Comparison of ENCODE assay signal across 25 cellular contexts in the genomic region with DNA sequence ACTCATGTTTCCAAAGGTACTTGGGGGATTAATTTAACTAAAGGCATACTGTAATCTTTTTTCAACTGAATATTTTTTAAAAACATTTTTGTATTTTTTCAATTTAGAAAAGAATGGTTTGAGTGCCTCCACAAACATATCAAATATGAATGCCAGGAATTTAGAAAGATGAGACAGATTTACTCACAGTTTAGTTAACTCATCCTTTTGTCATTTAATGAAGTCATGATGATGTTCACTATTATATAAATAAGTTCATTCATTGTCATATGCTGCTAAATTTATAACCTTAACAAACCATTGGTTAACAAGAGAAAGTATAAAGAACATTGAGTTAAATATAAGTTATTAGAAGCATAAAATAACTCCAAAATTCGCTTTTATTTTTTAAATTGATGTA. TPM values are rescaled to one million over a fixed set of nuclear protein-coding genes. Genes with fewer than 3 reads are reported as not detected.
DNase-seq lines count a peak whose midpoint lies in the region; ATAC-seq, FAIRE-seq and TF ChIP-seq lines count a peak whose summit lies in the region.
"Had no signal": no experiment of that assay in that cellular context is flagged by ENCODE, and none has a peak within 500 bp of the region (broad histone marks: within the 10 kb centered on the region; RNA-seq: fewer than 3 reads in every experiment).

No MANE protein-coding gene starts in this region.

- CTCF ChIA-PET in SK-N-SH (lab: Yijun Ruan, JAX) = no interaction called here

- H3K9me3 ChIP-seq in SK-N-SH = no peaks in the 10 kb centered on the region
- H3K9me3 ChIP-seq in right cardiac atrium (ENCODE audit: control insufficient read depth, low read length) = no peaks in the 10 kb centered on the region
- H3K9me3 ChIP-seq: SJCRH30 had no signal

- no peak overlapping the region for H3K27ac ChIP-seq in SK-N-SH (ENCODE audit: low read depth in 2 of 2, low read length in 1 of 2)
- H3K27ac ChIP-seq in right cardiac atrium (ENCODE audit: low read length) = no peak overlapping the region
- H3K27ac ChIP-seq: 22Rv1, SJCRH30 had no signal

- TF ChIP-seq CTCF in SK-N-SH (IDR thresholded peaks at IDR 0.05) = no peak

- H3K9ac ChIP-seq in SK-N-SH = no peak overlapping the region

- H3K79me2 ChIP-seq in SK-N-SH (ENCODE audit: insufficient read depth) = no peaks in the 10 kb centered on the region

- no peak for ATAC-seq in right cardiac atrium
- ATAC-seq: CD8-positive, alpha-beta T cell; Panc1 had no signal

- no peaks in the 10 kb centered on the region for H3K36me3 ChIP-seq in SK-N-SH (replicated peaks in 1 of 2; ENCODE audit: control insufficient read depth in 1 of 2, insufficient read depth in 2 of 2, low read length in 1 of 2)

- no peak overlapping the region for H3K4me3 ChIP-seq in SK-N-SH (ENCODE audit: low read depth in 2 of 2, low read length in 1 of 2)
- H3K4me3 ChIP-seq in right cardiac atrium (ENCODE audit: low read length) = no peak overlapping the region
- H3K4me3 ChIP-seq: SJCRH30 had no signal

- POLR2A ChIA-PET in SK-N-SH (lab: Yijun Ruan, JAX) = no interaction called here

- TF ChIP-seq EP300 in SK-N-SH (IDR thresholded peaks at IDR 0.05; ENCODE audit: borderline replicate concordance in 1 of 2, low read depth in 1 of 2, low read length in 1 of 2) = no peak; a peak in 1 of 4 replicates

- intact Hi-C loops in right cardiac atrium (cut with DNase I) = no loop called here

- FAIRE-seq in A204.1 (lab: Jason Lieb, UNC) = peak; percentile 37
- FAIRE-seq: H1, HTR-8/SVneo had no signal

- DNase-seq in HCEC 1CT = peak; percentile 76
- DNase-seq in SK-N-SH = no peak
- peak; percentile 51 for DNase-seq in iris pigment epithelial cell (ENCODE audit: low read depth)
- no peak for DNase-seq in right cardiac atrium
- DNase-seq in iPS-NIHi7 (ENCODE audit: extremely low spot score) = no peak
- DNase-seq in NCI-H524 (lab: John Stamatoyannopoulos, UW) = no peak
- no peak for DNase-seq in activated T-cell treated with anti-CD3 and anti-CD28 coated beads for 4 hours
- DNase-seq: AML-193; C1 segment of cervical spinal cord; CD8-positive, alpha-beta T cell; DND-41; GF-D8; NCI-H1105; NCI-H146; NCI-H2081; NCI-H2171; NCI-H446 treated with DMSO at 0.1 percent for 48 hours; NCI-H69; NK-92 treated with Interleukin-12 subunit alpha and Interleukin-12 subunit beta, amount 100 ng/mL, for 24 hours; SJCRH30 had no signal

- WGBS in SK-N-SH (ENCODE audit: low lambda C conversion rate) = 67% methylated on average over 1 of the region's 1 CpG
- 73% methylated on average over 1 of the region's 1 CpG for WGBS in right cardiac atrium

- H3F3A ChIP-seq in SK-N-SH (replicated peaks; ENCODE audit: insufficient read depth) = no peaks in the 10 kb centered on the region

- no peak overlapping the region for H3K4me2 ChIP-seq in SK-N-SH

- H4K20me1 ChIP-seq in SK-N-SH (ENCODE audit: insufficient read depth) = no peaks in the 10 kb centered on the region

- H3K4me1 ChIP-seq in SK-N-SH (ENCODE audit: control insufficient read depth in 1 of 2, insufficient read depth in 2 of 2, low read depth in 1 of 2, low read length in 1 of 2) (peaks cover 0 to 5% of the 10 kb centered on the region in 2 experiments; a peak in 1 of 4 replicates), right cardiac atrium (ENCODE audit: control insufficient read depth, insufficient read depth, low read length) (peaks cover 2% of the 10 kb centered on the region)
- H3K4me1 ChIP-seq: SJCRH30 had no signal

- no peak for TF ChIP-seq RAD21 in SK-N-SH (IDR thresholded peaks at IDR 0.05; ENCODE audit: low read length)

- no peak overlapping the region for H2AFZ ChIP-seq in SK-N-SH (ENCODE audit: low read depth)

- no peaks in the 10 kb centered on the region for H3K9me2 ChIP-seq in SK-N-SH

- no peaks in the 10 kb centered on the region for H3K27me3 ChIP-seq in SK-N-SH (ENCODE audit: insufficient read depth)
- H3K27me3 ChIP-seq in right cardiac atrium (ENCODE audit: control insufficient read depth, insufficient read depth) = no peaks in the 10 kb centered on the region
- H3K27me3 ChIP-seq: SJCRH30 had no signal

TF ChIP-seq in SK-N-SH, 30 proteins besides CTCF, POLR2A, EP300 and RAD21:
- TF ChIP-seq MEF2A (IDR thresholded peaks at IDR 0.05; ENCODE audit: borderline replicate concordance, low read depth) (0 out of 2 replicates have a peak, but pooled peaks have one; percentile 17), TCF12 (IDR thresholded peaks at IDR 0.05) (0 out of 2 replicates have a peak, but pooled peaks have one; percentile 16), PBX3 (IDR thresholded peaks at IDR 0.05) (0 out of 2 replicates have a peak, but pooled peaks have one; percentile 19), REST (IDR thresholded peaks at IDR 0.05; ENCODE audit: low read depth, low read length) (no peak)
TF ChIP-seq in SK-N-SH: peak in this region for 3.

RNA-seq across cellular contexts. Expression of gene FGF7, which starts 50.0 kb away (rescaled TPM):
- polyA plus RNA-seq in SK-N-SH (2012; rRNA removed) = 0.23 and 0.25 TPM in 2 replicates
- polyA plus RNA-seq in SK-N-SH (2012; cell fraction: cytosol; rRNA removed) = 0.47 and 0.51 TPM in 2 replicates
- 0.05 and 0.17 TPM in 2 replicates for polyA plus RNA-seq in SK-N-SH (2012; cell fraction: nucleus; rRNA removed)
- total RNA-seq in right cardiac atrium = 10 to 100 TPM; 29.0 to 50.0 (median 39.0) TPM
- polyA plus RNA-seq in right cardiac atrium = 21.3 TPM
- total RNA-seq: CD8-positive, alpha-beta T cell; H1 had no signal
- polyA plus RNA-seq: H1 had no signal

Comparison
In these comparisons a context has a peak if more than half of its experiments do, and no peak if none do; other contexts are left out.
1. DNase-seq: peak in HCEC 1CT (single experiment) and iris pigment epithelial cell (single experiment); none in SK-N-SH (single experiment), right cardiac atrium (0 of 3), iPS-NIHi7 (single experiment), NCI-H524 (0 of 2) and activated T-cell treated with anti-CD3 and anti-CD28 coated beads for 4 hours (single experiment).
2. RNA of gene FGF7, which starts 50.0 kb away (polyA plus RNA-seq): 21.3 TPM in right cardiac atrium (single experiment); 0.05 to 0.51 TPM in SK-N-SH; every median in the first group is over 10 times any median in the second.